ENCODE assay signal across 8 cellular contexts in the genomic region with DNA sequence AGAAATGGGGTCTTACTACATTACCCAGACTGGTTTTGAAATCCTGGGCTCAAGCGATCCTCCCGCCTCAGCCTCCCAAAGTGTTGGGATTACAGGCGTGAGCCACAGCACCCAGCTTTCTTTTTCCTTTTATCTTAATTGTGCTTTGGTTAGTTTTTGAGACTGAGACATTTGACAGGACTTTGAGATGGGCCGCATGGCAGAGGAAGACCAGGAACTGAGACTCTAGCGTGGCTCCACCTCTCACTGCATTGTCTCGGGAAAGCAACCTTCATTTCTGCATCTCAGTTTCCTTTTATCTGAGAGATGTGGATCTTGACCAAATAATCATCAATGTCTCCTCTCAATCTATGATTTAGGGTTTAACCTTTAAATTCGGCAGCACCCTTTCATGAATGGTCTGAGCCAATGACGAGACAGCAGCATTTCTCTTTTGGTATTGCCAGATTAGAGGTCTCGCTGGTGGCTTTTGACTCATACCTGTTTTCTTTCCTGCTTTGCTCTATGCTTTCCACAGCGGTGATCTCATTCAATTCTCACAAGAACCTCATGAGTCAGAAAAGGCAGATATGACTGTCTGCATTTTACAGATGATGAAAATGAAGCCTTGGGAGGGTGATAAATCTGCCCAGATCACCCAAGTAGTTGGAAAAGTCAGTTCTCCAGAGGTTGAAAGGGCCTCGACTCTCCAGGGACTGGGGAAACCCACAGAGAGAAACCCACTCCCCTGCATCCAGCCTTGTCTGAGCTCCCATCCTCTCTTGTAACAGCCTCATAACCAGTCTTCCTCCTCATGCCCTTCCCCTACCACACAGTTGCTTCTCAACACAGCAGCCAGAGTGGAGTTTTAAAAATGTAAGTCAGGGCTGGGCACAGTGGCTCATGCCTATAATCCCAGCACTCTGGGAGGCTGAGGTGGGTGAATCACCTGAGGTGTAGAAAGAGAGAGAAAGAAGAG.
DNase-seq lines count a peak whose midpoint lies in the region; ATAC-seq and TF ChIP-seq lines count a peak whose summit lies in the region.

No MANE protein-coding gene starts in this region.

- H3K9me3 Mint-ChIP-seq in Calu3 (ENCODE audit: low read depth, unreplicated experiment): no peaks in the 10 kb centered on the region
- no peaks in the 10 kb centered on the region for H3K9me3 Mint-ChIP-seq in activated naive CD8-positive, alpha-beta T cell treated with anti-CD3 and anti-CD28 coated beads, Interleukin-2, amount 50 U/mL, for 24 hours

- no peaks in the 10 kb centered on the region for H3K4me1 ChIP-seq in vagina

- peaks cover 21% of the 10 kb centered on the region for H3K27me3 Mint-ChIP-seq in Calu3 (ENCODE audit: unreplicated experiment)
- H3K27me3 Mint-ChIP-seq in activated naive CD8-positive, alpha-beta T cell treated with anti-CD3 and anti-CD28 coated beads, Interleukin-2, amount 50 U/mL, for 24 hours: peaks cover 14% of the 10 kb centered on the region

- no TSS peak for BruUV-seq in Calu3 (replicated peaks; lab: Mats Ljungman, UMichigan)

- no peaks in the 10 kb centered on the region for H3K36me3 ChIP-seq in vagina

- no peak for TF ChIP-seq POLR2A in vagina (IDR thresholded peaks at IDR 0.05)

- CTCF ChIA-PET in Calu3 (lab: Charles Lee): interaction anchor here (0.6 to 2.8 kb wide), 6 partner anchors 172 to 445 kb away, joined by 3 to 14 read pairs (median 4); no protein-coding TSS in a partner anchor

- H3K4me3 ChIP-seq in vagina: no peak overlapping the region

- H3K36me3 Mint-ChIP-seq in Calu3 (ENCODE audit: insufficient read depth, unreplicated experiment): no peaks in the 10 kb centered on the region
- H3K36me3 Mint-ChIP-seq in activated naive CD8-positive, alpha-beta T cell treated with anti-CD3 and anti-CD28 coated beads, Interleukin-2, amount 50 U/mL, for 24 hours (ENCODE audit: low read depth): no peaks in the 10 kb centered on the region

- peaks cover 25% of the 10 kb centered on the region for H3K4me1 Mint-ChIP-seq in Calu3 (ENCODE audit: low read depth, unreplicated experiment)
- peaks cover 35% of the 10 kb centered on the region for H3K4me1 Mint-ChIP-seq in activated naive CD8-positive, alpha-beta T cell treated with anti-CD3 and anti-CD28 coated beads, Interleukin-2, amount 50 U/mL, for 24 hours

- H3K27me3 ChIP-seq in vagina: no peaks in the 10 kb centered on the region

- no peaks in the 10 kb centered on the region for H3K9me3 ChIP-seq in vagina

- no peak overlapping the region for H3K27ac ChIP-seq in vagina

- no peak for TF ChIP-seq CTCF in Calu3 (IDR thresholded peaks at IDR 0.05; ENCODE audit: unreplicated experiment)
- no peak for TF ChIP-seq CTCF in vagina (IDR thresholded peaks at IDR 0.05)

- H3K4me3 Mint-ChIP-seq in Calu3 (ENCODE audit: low read depth, unreplicated experiment): peak overlapping the region; percentile 37
- peak overlapping the region; percentile 58 for H3K4me3 Mint-ChIP-seq in activated naive CD8-positive, alpha-beta T cell treated with anti-CD3 and anti-CD28 coated beads, Interleukin-2, amount 50 U/mL, for 24 hours

- H3K27ac Mint-ChIP-seq in Calu3 (ENCODE audit: unreplicated experiment): peak overlapping the region; percentile 45
- H3K27ac Mint-ChIP-seq in activated naive CD8-positive, alpha-beta T cell treated with anti-CD3 and anti-CD28 coated beads, Interleukin-2, amount 50 U/mL, for 24 hours: peak overlapping the region; percentile 96

- DNase-seq in Calu3 (peak; percentile 36), LHCN-M2 (ENCODE audit: low read depth) (peak; percentile 54), NCI-H187 treated with DMSO at 0.1 percent for 48 hours (lab: John Stamatoyannopoulos, UW) (no peak), cortex of kidney (lab: John Stamatoyannopoulos, UW) (no peak), vagina (ENCODE audit: extremely low spot score in 2 of 2) (no peak)
- peak; percentile 40 for DNase-seq in activated naive CD8-positive, alpha-beta T cell treated with anti-CD3 and anti-CD28 coated beads, Interleukin-2, amount 50 U/mL, for 24 hours
- DNase-seq in stimulated activated CD4-positive, alpha-beta T cell treated with anti-CD3 and anti-CD28 coated beads, TNF-alpha, amount 100 ng/mL, for 4 hours (ENCODE audit: low read depth in 3 of 3): peak; percentile 17 to 23 (median 17)

- intact Hi-C loops in Calu3 (cut with micrococcal nuclease; ENCODE audit: unreplicated experiment): loop anchor here (1.0 to 10.0 kb wide), 6 partner anchors 88 to 407 kb away; no protein-coding TSS in a partner anchor
- intact Hi-C loops in vagina (cut with DNase I): no loop called here

- ATAC-seq in GM21528 (IDR thresholded peaks at IDR 0.05; ENCODE audit: low FRiP score, unreplicated experiment): peak; percentile 59
- ATAC-seq in activated naive CD8-positive, alpha-beta T cell treated with anti-CD3 and anti-CD28 coated beads, Interleukin-2, amount 50 U/mL, for 24 hours: peak; percentile 90

Comparison
In these comparisons a context has a peak if more than half of its experiments do, and no peak if none do; other contexts are left out.
1. DNase-seq: peak in Calu3 (single experiment), LHCN-M2 (single experiment), activated naive CD8-positive, alpha-beta T cell treated with anti-CD3 and anti-CD28 coated beads, Interleukin-2, amount 50 U/mL, for 24 hours (single experiment) and stimulated activated CD4-positive, alpha-beta T cell treated with anti-CD3 and anti-CD28 coated beads, TNF-alpha, amount 100 ng/mL, for 4 hours (3 of 3); none in NCI-H187 treated with DMSO at 0.1 percent for 48 hours (single experiment), cortex of kidney (single experiment) and vagina (0 of 2).